In genomic region chr2:233422649-233423435, GRCh38 we compare ENCODE assay signal across 11 cellular contexts.
DNase-seq lines count a peak whose midpoint lies in the region; ATAC-seq, FAIRE-seq and TF ChIP-seq lines count a peak whose summit lies in the region.
"Had no signal": no experiment of that assay in that cellular context is flagged by ENCODE, and none has a peak within 500 bp of the region (broad histone marks: within the 10 kb centered on the region; RNA-seq: fewer than 3 reads in every experiment).

No MANE protein-coding gene starts in this region.

- FAIRE-seq in frontal cortex (lab: Jason Lieb, UNC), result no peak

- H3K4me1 ChIP-seq in stomach, result peaks cover 44 to 90% (median 71%) of the 10 kb centered on the region in 4 donors

- CTCF ChIA-PET in activated B cell treated with CpG ODN at 0.5 μM for 24 hours (lab: Charles Lee), result interaction anchor here (1.7 to 2.8 kb wide), 3 partner anchors 16 to 21 kb away, joined by 8 to 28 read pairs (median 18); no protein-coding TSS in a partner anchor

- TF ChIP-seq POLR2A in stomach (IDR thresholded peaks at IDR 0.05), result no peak

- peaks cover 13 to 23% of the 10 kb centered on the region in 2 donors for H3K36me3 Mint-ChIP-seq in activated T-cell treated with anti-CD3 and anti-CD28 coated beads, Interleukin-2, amount 50 U/mL, for 72 hours (ENCODE audit: insufficient read depth in 2 of 2)
- H3K36me3 Mint-ChIP-seq in activated B cell treated with CpG ODN at 0.5 μM for 24 hours (ENCODE audit: low read depth), result peaks cover 46% of the 10 kb centered on the region

- peaks cover 0 to 3% (median 0%) of the 10 kb centered on the region in 4 donors for H3K36me3 ChIP-seq in stomach

- no peak for TF ChIP-seq CTCF in activated B cell treated with CpG ODN at 0.5 μM for 24 hours (IDR thresholded peaks at IDR 0.05)
- no peak for TF ChIP-seq CTCF in stomach (IDR thresholded peaks at IDR 0.05)

- ATAC-seq in activated T-cell treated with anti-CD3 and anti-CD28 coated beads, Interleukin-2, amount 50 U/mL, for 72 hours (replicated peaks in 1 of 2), result no peak
- ATAC-seq in activated B cell treated with CpG ODN at 0.5 μM for 24 hours (ENCODE audit: low read depth) (no peak), left lobe of liver (peak; percentile 47)

- peak overlapping the region; percentile 79 to 94 (median 90) for H3K27ac ChIP-seq in stomach

- WGBS in stomach, 5 donors, result 38 to 69% (median 58%) methylated on average over 9 of the region's 9 CpGs

- H3K27me3 Mint-ChIP-seq in activated T-cell treated with anti-CD3 and anti-CD28 coated beads, Interleukin-2, amount 50 U/mL, for 72 hours (ENCODE audit: low read depth), result no peaks in the 10 kb centered on the region
- no peaks in the 10 kb centered on the region for H3K27me3 Mint-ChIP-seq in activated B cell treated with CpG ODN at 0.5 μM for 24 hours

- POLR2A ChIA-PET in activated B cell treated with CpG ODN at 0.5 μM for 24 hours (lab: Charles Lee), result interaction anchor here (0.8 to 2.2 kb wide), 6 partner anchors 8 to 170 kb away, joined by 3 to 9 read pairs (median 5); no protein-coding TSS in a partner anchor

- H3K27me3 ChIP-seq in stomach, result no peaks in the 10 kb centered on the region

- no peak for TF ChIP-seq EP300 in stomach (IDR thresholded peaks at IDR 0.05)

- no peak for DNase-seq in activated T-cell treated with anti-CD3 and anti-CD28 coated beads, Interleukin-2, amount 50 U/mL, for 72 hours
- DNase-seq in activated T-cell treated with anti-CD3 and anti-CD28 coated beads, Interleukin-2, amount 50 U/mL, for 1 hour, result no peak
- DNase-seq in activated B cell treated with CpG ODN at 0.5 μM for 24 hours (no peak), left lobe of liver (ENCODE audit: low spot score) (no peak), stomach (no peak), frontal cortex (ENCODE audit: low spot score in 2 of 2) (no peak), SKM-1 (lab: John Stamatoyannopoulos, UW; ENCODE audit: unreplicated experiment) (no peak), dedifferentiated amniotic fluid mesenchymal stem cell (ENCODE audit: extremely low spot score) (no peak)
- DNase-seq: H9, NCI-H1105, SIG-M5 had no signal

- H3K9me3 ChIP-seq in stomach, result no peaks in the 10 kb centered on the region

- peaks cover 3 to 5% of the 10 kb centered on the region in 2 donors for H3K9me3 Mint-ChIP-seq in activated T-cell treated with anti-CD3 and anti-CD28 coated beads, Interleukin-2, amount 50 U/mL, for 72 hours
- H3K9me3 Mint-ChIP-seq in activated B cell treated with CpG ODN at 0.5 μM for 24 hours, result peaks cover 6% of the 10 kb centered on the region
- H3K9me3 Mint-ChIP-seq: H9 had no signal

- H3K4me3 ChIP-seq in stomach, result peak overlapping the region in 1 of 4 donors; percentile 3

- intact Hi-C loops in activated B cell treated with CpG ODN at 0.5 μM for 24 hours (cut with micrococcal nuclease), result loop anchor here (1.0 kb wide), 3 partner anchors 19 to 92 kb away; no protein-coding TSS in a partner anchor
- intact Hi-C loops in stomach (cut with DNase I; ENCODE audit: low total_unique reads), result no loop called here

- H3K4me1 Mint-ChIP-seq in activated T-cell treated with anti-CD3 and anti-CD28 coated beads, Interleukin-2, amount 50 U/mL, for 72 hours (ENCODE audit: low read depth), result peaks cover 92% of the 10 kb centered on the region
- H3K4me1 Mint-ChIP-seq in activated B cell treated with CpG ODN at 0.5 μM for 24 hours, result peaks cover 89% of the 10 kb centered on the region

- peak overlapping the region; percentile 87 for H3K27ac Mint-ChIP-seq in activated T-cell treated with anti-CD3 and anti-CD28 coated beads, Interleukin-2, amount 50 U/mL, for 72 hours
- peak overlapping the region; percentile 97 for H3K27ac Mint-ChIP-seq in activated B cell treated with CpG ODN at 0.5 μM for 24 hours

- peak overlapping the region in 1 of 2 donors; percentile 84 for H3K4me3 Mint-ChIP-seq in activated T-cell treated with anti-CD3 and anti-CD28 coated beads, Interleukin-2, amount 50 U/mL, for 72 hours
- no peak overlapping the region for H3K4me3 Mint-ChIP-seq in activated B cell treated with CpG ODN at 0.5 μM for 24 hours
- H3K4me3 Mint-ChIP-seq: H9 had no signal
